In genomic region chr15:68681836-68682235, GRCh38 we compare ENCODE assay signal across 24 cellular contexts.
"Had no signal": no experiment of that assay in that cellular context is flagged by ENCODE, and none has a peak within 500 bp of the region (broad histone marks: within the 10 kb centered on the region; RNA-seq: fewer than 3 reads in every experiment).

No MANE protein-coding gene starts in this region.

- H3K27me3 Mint-ChIP-seq: activated CD4-positive, alpha-beta T cell treated with anti-CD3 and anti-CD28 coated beads, Interleukin-2, amount 10 ng/mL, durations not matched to agents 7 days and 5 days; activated naive CD8-positive, alpha-beta T cell treated with anti-CD3 and anti-CD28 coated beads, Interleukin-2, amount 50 U/mL, for 24 hours; naive B cell had no signal

- H3K27me3 ChIP-seq: brain microvascular endothelial cell, heart right ventricle, neutrophil, ovary, stomach, testis, vagina had no signal

- H3K9me3 Mint-ChIP-seq: activated CD4-positive, alpha-beta T cell treated with anti-CD3 and anti-CD28 coated beads, Interleukin-2, amount 10 ng/mL, durations not matched to agents 7 days and 5 days; activated naive CD8-positive, alpha-beta T cell treated with anti-CD3 and anti-CD28 coated beads, Interleukin-2, amount 50 U/mL, for 24 hours; activated T-helper 1 cell treated with anti-CD3 and anti-CD28 coated beads, Interleukin-12 subunit alpha, Interleukin-12 subunit beta, Interleukin-2, Interleukin-4 antibody, amounts not matched to agents 30 ng/mL and 10 ng/mL and 1 ng/mL, durations not matched to agents 14 hours and 24 hours and 36 hours; naive B cell; T-helper 1 cell treated with Interleukin-12 subunit alpha and Interleukin-12 subunit beta and Interleukin-4 antibody, amounts not matched to agents 30 μg/mL and 1 μg/mL, for 36 hours had no signal

- H3K27ac ChIP-seq: brain microvascular endothelial cell, epithelial cell of prostate, heart right ventricle, lower lobe of right lung, neutrophil, ovary, prostate gland, stomach, testis, vagina had no signal

- H3K4me3 ChIP-seq: heart right ventricle, lower lobe of right lung, ovary, prostate gland, stomach, testis, vagina had no signal

- H3K4me3 Mint-ChIP-seq: activated CD4-positive, alpha-beta T cell treated with anti-CD3 and anti-CD28 coated beads, Interleukin-2, amount 10 ng/mL, durations not matched to agents 7 days and 5 days; activated CD8-positive, alpha-beta T cell treated with anti-CD3 and anti-CD28 coated beads, Interleukin-2, amount 10 ng/mL, durations not matched to agents 7 days and 5 days; activated naive CD8-positive, alpha-beta T cell treated with anti-CD3 and anti-CD28 coated beads, Interleukin-2, amount 50 U/mL, for 24 hours; activated T-helper 1 cell treated with anti-CD3 and anti-CD28 coated beads, Interleukin-12 subunit alpha, Interleukin-12 subunit beta, Interleukin-2, Interleukin-4 antibody, amounts not matched to agents 30 ng/mL and 10 ng/mL and 1 ng/mL, durations not matched to agents 14 hours and 24 hours and 36 hours; naive B cell; T-helper 1 cell treated with Interleukin-12 subunit alpha and Interleukin-12 subunit beta and Interleukin-4 antibody, amounts not matched to agents 30 μg/mL and 1 μg/mL, for 36 hours had no signal

- H3K36me3 Mint-ChIP-seq: naive B cell had no signal

- H3K9me3 ChIP-seq: heart right ventricle, lower lobe of right lung, neutrophil, ovary, prostate gland, stomach, testis, vagina had no signal

- ATAC-seq: activated CD8-positive, alpha-beta T cell treated with anti-CD3 and anti-CD28 coated beads, Interleukin-2, amount 10 ng/mL, durations not matched to agents 7 days and 5 days; activated naive CD8-positive, alpha-beta T cell treated with anti-CD3 and anti-CD28 coated beads, Interleukin-2, amount 50 U/mL, for 24 hours; heart right ventricle; lower lobe of right lung had no signal

- H3K4me1 ChIP-seq: lower lobe of right lung, prostate gland, stomach, testis, vagina had no signal

- H3K27ac Mint-ChIP-seq: activated CD4-positive, alpha-beta T cell treated with anti-CD3 and anti-CD28 coated beads, Interleukin-2, amount 10 ng/mL, durations not matched to agents 7 days and 5 days; activated naive CD8-positive, alpha-beta T cell treated with anti-CD3 and anti-CD28 coated beads, Interleukin-2, amount 50 U/mL, for 24 hours; activated T-helper 1 cell treated with anti-CD3 and anti-CD28 coated beads, Interleukin-12 subunit alpha, Interleukin-12 subunit beta, Interleukin-2, Interleukin-4 antibody, amounts not matched to agents 30 ng/mL and 10 ng/mL and 1 ng/mL, durations not matched to agents 14 hours and 24 hours and 36 hours; T-helper 1 cell treated with Interleukin-12 subunit alpha and Interleukin-12 subunit beta and Interleukin-4 antibody, amounts not matched to agents 30 μg/mL and 1 μg/mL, for 36 hours had no signal

- H3K4me1 Mint-ChIP-seq: activated CD4-positive, alpha-beta T cell treated with anti-CD3 and anti-CD28 coated beads, Interleukin-2, amount 10 ng/mL, durations not matched to agents 7 days and 5 days; activated naive CD8-positive, alpha-beta T cell treated with anti-CD3 and anti-CD28 coated beads, Interleukin-2, amount 50 U/mL, for 24 hours had no signal

- DNase-seq: activated CD4-positive, alpha-beta T cell treated with anti-CD3 and anti-CD28 coated beads, Interleukin-2, amount 10 ng/mL, durations not matched to agents 7 days and 5 days; activated CD4-positive, CD25-positive, alpha-beta regulatory T cell treated with anti-CD3 and anti-CD28 coated beads, Interleukin-2, amount 50 U/mL, for 72 hours; activated CD8-positive, alpha-beta T cell treated with anti-CD3 and anti-CD28 coated beads, Interleukin-2, amount 10 ng/mL, durations not matched to agents 7 days and 5 days; activated gamma-delta T cell; activated naive CD4-positive, alpha-beta T cell treated with anti-CD3 and anti-CD28 coated beads, Interleukin-2, amount 50 U/mL, for 16 hours; activated naive CD8-positive, alpha-beta T cell treated with anti-CD3 and anti-CD28 coated beads, Interleukin-2, amount 50 U/mL, for 24 hours; brain microvascular endothelial cell; central memory CD4-positive, alpha-beta T cell; heart right ventricle; islet precursor cell; lower lobe of right lung; naive B cell; stimulated activated CD4-positive, alpha-beta T cell treated with anti-CD3 and anti-CD28 coated beads, Interleukin-12 subunit alpha, Interleukin-12 subunit beta, amount 100 ng/mL, for 4 hours; stimulated activated CD4-positive, alpha-beta T cell treated with anti-CD3 and anti-CD28 coated beads, Interleukin-4, amount 100 ng/mL, for 4 hours; stomach; testis; trophoblast cell had no signal

- H3K36me3 ChIP-seq: brain microvascular endothelial cell, heart right ventricle, lower lobe of right lung, neutrophil, ovary, prostate gland, stomach, vagina had no signal
